9 cellular contexts compared by ENCODE assay signal in genomic region chr14:104749958-104750529, GRCh38. TPM values are rescaled to one million over a fixed set of nuclear protein-coding genes. Genes with fewer than 3 reads are reported as not detected.
DNase-seq lines count a peak whose midpoint lies in the region; ATAC-seq and TF ChIP-seq lines count a peak whose summit lies in the region.
"Had no signal": no experiment of that assay in that cellular context is flagged by ENCODE, and none has a peak within 500 bp of the region (broad histone marks: within the 10 kb centered on the region; RNA-seq: fewer than 3 reads in every experiment).

No MANE protein-coding gene starts in this region.

- H3K4ac ChIP-seq in neuronal stem cell (ENCODE audit: low read length), result no peak overlapping the region

- H2BK15ac ChIP-seq in neuronal stem cell (ENCODE audit: low read length), result no peak overlapping the region

- no peak overlapping the region for H3K14ac ChIP-seq in neuronal stem cell (ENCODE audit: low read length)

- H4K91ac ChIP-seq in neuronal stem cell (ENCODE audit: low read depth, low read length, poor library complexity), result no peak overlapping the region

- no peak overlapping the region for H2AFZ ChIP-seq in neuronal stem cell (ENCODE audit: low read length)

- TF ChIP-seq CTCF in foreskin keratinocyte (conservative IDR thresholded peaks at IDR 0.05), result no peak

- H3K9me3 ChIP-seq in MG63 (no peaks in the 10 kb centered on the region), neuronal stem cell (replicated peaks in 1 of 2; ENCODE audit: control insufficient read depth in 2 of 2, insufficient read depth in 1 of 2, low read depth in 1 of 2, low read length in 2 of 2) (peaks cover 14 to 20% of the 10 kb centered on the region in 2 donors)

- WGBS in neuronal stem cell (ENCODE audit: extremely low coverage in 2 of 2, insufficient read length in 2 of 2, insufficient replicate concordance in 1 of 2), 2 donors, result no CpG with 5 or more reads among the region's 12 CpGs

- H2BK12ac ChIP-seq in neuronal stem cell (ENCODE audit: low read length), result no peak overlapping the region

- peak; percentile 38 for DNase-seq in AG08395 (ENCODE audit: low spot score)
- DNase-seq in MG63, result peak; percentile 75
- peak in 1 of 2 donors; percentile 52 for DNase-seq in foreskin keratinocyte
- DNase-seq in neuronal stem cell (ENCODE audit: low spot score), result no peak
- DNase-seq in NCI-H1417 (lab: John Stamatoyannopoulos, UW), result no peak
- DNase-seq in DMS79 treated with DMSO at 0.1 percent for 48 hours (lab: John Stamatoyannopoulos, UW), result no peak
- DNase-seq: NCI-H526; stimulated activated CD4-positive, alpha-beta T cell treated with anti-CD3 and anti-CD28 coated beads, Interleukin-2, amount 100 ng/mL, for 24 hours; stimulated activated naive CD8-positive, alpha-beta T cell treated with anti-CD3 and anti-CD28 coated beads, Interleukin-15, Interleukin-2, amounts not matched to agents 100 U/mL and 50 U/mL, for 24 hours had no signal

- no peak overlapping the region for H3K4me2 ChIP-seq in neuronal stem cell (ENCODE audit: insufficient read depth, low read length, poor library complexity, severe bottlenecking)

- H3K23ac ChIP-seq in neuronal stem cell (ENCODE audit: low read depth, low read length, poor library complexity), result no peak overlapping the region

- H3K36me3 ChIP-seq in MG63 (no peaks in the 10 kb centered on the region; the same call in none of the 2 replicates), neuronal stem cell (replicated peaks in 1 of 2; ENCODE audit: control insufficient read depth in 2 of 2, insufficient read depth in 2 of 2, low read length in 2 of 2) (peaks cover 0 to 13% of the 10 kb centered on the region in 2 donors)

- H3K18ac ChIP-seq in neuronal stem cell (ENCODE audit: low read length), result no peak overlapping the region

- H3K4me1 ChIP-seq in foreskin keratinocyte, result peaks cover 20% of the 10 kb centered on the region
- peaks cover 12 to 23% of the 10 kb centered on the region in 2 donors for H3K4me1 ChIP-seq in neuronal stem cell (ENCODE audit: control insufficient read depth in 2 of 2, insufficient read depth in 1 of 2, low read depth in 1 of 2, low read length in 2 of 2)

- no peak overlapping the region for H2BK120ac ChIP-seq in neuronal stem cell (ENCODE audit: low read depth, low read length)

- no peak for ATAC-seq in foreskin keratinocyte
- ATAC-seq: stimulated activated naive CD8-positive, alpha-beta T cell treated with anti-CD3 and anti-CD28 coated beads, Interleukin-15, Interleukin-2, amounts not matched to agents 100 U/mL and 50 U/mL, for 24 hours had no signal

- no peak overlapping the region for H2AK5ac ChIP-seq in neuronal stem cell (ENCODE audit: low read depth, low read length)

- H3K4me3 ChIP-seq in MG63 (no peak overlapping the region), neuronal stem cell (ENCODE audit: low read length in 2 of 2) (no peak overlapping the region)

- peaks cover 13% of the 10 kb centered on the region for H3K79me1 ChIP-seq in neuronal stem cell (ENCODE audit: low read depth, low read length)

- H2BK5ac ChIP-seq in neuronal stem cell (ENCODE audit: low read length), result no peak overlapping the region

- no peaks in the 10 kb centered on the region for H3K27me3 ChIP-seq in MG63
- no peaks in the 10 kb centered on the region for H3K27me3 ChIP-seq in foreskin keratinocyte
- H3K27me3 ChIP-seq in neuronal stem cell (ENCODE audit: control insufficient read depth in 3 of 3, insufficient read depth in 3 of 3, low read depth in 1 of 3, low read length in 3 of 3), result no peaks in the 10 kb centered on the region

- no peak overlapping the region for H4K8ac ChIP-seq in neuronal stem cell (ENCODE audit: low read depth, low read length)

- peak overlapping the region; percentile 16 for H3K27ac ChIP-seq in foreskin keratinocyte
- H3K27ac ChIP-seq in neuronal stem cell (replicated peaks; ENCODE audit: low read length), result no peak overlapping the region

- H3K9ac ChIP-seq in neuronal stem cell (ENCODE audit: low read depth, low read length, poor library complexity), result no peak overlapping the region

RNA-seq across cellular contexts. Expression of gene SIVA1, which starts 2.9 kb away (rescaled TPM):
- total RNA-seq in MG63 (2014; rRNA removed; shearing (Covaris generic); ENCODE audit: low replicate concordance), result 166 and 169 TPM in 2 replicates
- 110 and 114 TPM in 2 replicates for total RNA-seq in foreskin keratinocyte
- 182 and 190 TPM in 2 replicates for polyA plus RNA-seq in foreskin keratinocyte
- polyA plus RNA-seq in neuronal stem cell (2013, experiment 1 of 2), result 109 TPM
- polyA plus RNA-seq in neuronal stem cell (2013, experiment 2 of 2), result 114 TPM

RNA-seq across cellular contexts. Expression of gene ADSS1, which starts 26.0 kb away (rescaled TPM):
- total RNA-seq in MG63 (2014; rRNA removed; shearing (Covaris generic); ENCODE audit: low replicate concordance), result 4.0 and 4.2 TPM in 2 replicates
- total RNA-seq in foreskin keratinocyte, result 0.63 and 1.2 TPM in 2 replicates
- 0.43 and 1.1 TPM in 2 replicates for polyA plus RNA-seq in foreskin keratinocyte
- polyA plus RNA-seq in neuronal stem cell (2013, experiment 1 of 2), result 23.8 TPM
- 21.4 TPM for polyA plus RNA-seq in neuronal stem cell (2013, experiment 2 of 2)

RNA-seq across cellular contexts. Expression of gene AKT1, which starts 45.5 kb away (rescaled TPM):
- 118 and 140 TPM in 2 replicates for total RNA-seq in MG63 (2014; rRNA removed; shearing (Covaris generic); ENCODE audit: low replicate concordance)
- 147 and 156 TPM in 2 replicates for total RNA-seq in foreskin keratinocyte
- 113 and 123 TPM in 2 replicates for polyA plus RNA-seq in foreskin keratinocyte
- 84.4 TPM for polyA plus RNA-seq in neuronal stem cell (2013, experiment 1 of 2)
- 82.3 TPM for polyA plus RNA-seq in neuronal stem cell (2013, experiment 2 of 2)

RNA-seq across cellular contexts. Expression of gene ZBTB42, which starts 50.9 kb away (rescaled TPM):
- total RNA-seq in MG63 (2014; rRNA removed; shearing (Covaris generic); ENCODE audit: low replicate concordance), result 2.5 and 3.9 TPM in 2 replicates
- 2.3 TPM in 2 replicates for total RNA-seq in foreskin keratinocyte
- 1.8 and 1.9 TPM in 2 replicates for polyA plus RNA-seq in foreskin keratinocyte
- 0.95 TPM for polyA plus RNA-seq in neuronal stem cell (2013, experiment 1 of 2)
- polyA plus RNA-seq in neuronal stem cell (2013, experiment 2 of 2), result 0.87 TPM

Comparison
In these comparisons a context has a peak if more than half of its experiments do, and no peak if none do; other contexts are left out.
1. DNase-seq: peak in AG08395 (single experiment) and MG63 (single experiment); none in neuronal stem cell (single experiment), NCI-H1417 (0 of 3) and DMS79 treated with DMSO at 0.1 percent for 48 hours (single experiment).